ENCODE assay signal across 21 cellular contexts in genomic region chr13:110124201-110124600, GRCh38.
DNase-seq lines count a peak whose midpoint lies in the region; ATAC-seq, FAIRE-seq and TF ChIP-seq lines count a peak whose summit lies in the region.
"Had no signal": no experiment of that assay in that cellular context is flagged by ENCODE, and none has a peak within 500 bp of the region (broad histone marks: within the 10 kb centered on the region; RNA-seq: fewer than 3 reads in every experiment).

No MANE protein-coding gene starts in this region.

- H3K9me3 Mint-ChIP-seq in brain: peaks cover 0 to 10% (median 8%) of the 10 kb centered on the region in 5 experiments
- peaks cover 19% of the 10 kb centered on the region for H3K9me3 Mint-ChIP-seq in neural progenitor cell
- no peaks in the 10 kb centered on the region for H3K9me3 Mint-ChIP-seq in activated CD4-positive, alpha-beta T cell treated with anti-CD3 and anti-CD28 coated beads, Interleukin-2, amount 10 ng/mL, durations not matched to agents 24 days and 14 days
- H3K9me3 Mint-ChIP-seq: HFFc6 had no signal

- H3K27ac Mint-ChIP-seq in brain (peak overlapping the region; percentile 91 to 98 (median 97)), neural progenitor cell (peak overlapping the region; percentile 78)
- H3K27ac Mint-ChIP-seq in activated CD4-positive, alpha-beta T cell treated with anti-CD3 and anti-CD28 coated beads, Interleukin-2, amount 10 ng/mL, durations not matched to agents 24 days and 14 days: no peak overlapping the region
- H3K27ac Mint-ChIP-seq: CD4-positive, alpha-beta memory T cell; HFFc6 had no signal

- no peak for ATAC-seq in A549
- no peak for ATAC-seq in IMR-90 (ENCODE audit: low read depth)
- no peak for ATAC-seq in GM21786 (IDR thresholded peaks at IDR 0.05; ENCODE audit: unreplicated experiment)
- no peak for ATAC-seq in HG02840 (IDR thresholded peaks at IDR 0.05; ENCODE audit: low FRiP score, unreplicated experiment)
- ATAC-seq: HepG2 had no signal

- FAIRE-seq in A549 (lab: Jason Lieb, UNC): no peak
- FAIRE-seq: D721Med, HepG2, HTR-8/SVneo had no signal

- peak overlapping the region; percentile 60; the same call in 1 of the 3 replicates for H2BK15ac ChIP-seq in IMR-90 (ENCODE audit: low read depth, low read length)

- H3F3A ChIP-seq in neural progenitor cell (ENCODE audit: low read depth): peaks cover 38% of the 10 kb centered on the region

- H3K14ac ChIP-seq in IMR-90 (replicated peaks; ENCODE audit: low read depth, low read length): no peak overlapping the region

- no peak overlapping the region for H4K91ac ChIP-seq in IMR-90 (ENCODE audit: insufficient read depth, low read depth, low read length)

- no peaks in the 10 kb centered on the region for H3K79me2 ChIP-seq in neural progenitor cell (ENCODE audit: low read depth)

- peaks cover 22% of the 10 kb centered on the region for H3K9me1 ChIP-seq in IMR-90 (ENCODE audit: insufficient read depth, low read length)

- DNase-seq in A549 (ENCODE audit: low read depth in 1 of 2, low spot score in 1 of 2): no peak
- DNase-seq in IMR-90: no peak
- DNase-seq in neural progenitor cell (ENCODE audit: low spot score): no peak
- DNase-seq in activated CD4-positive, alpha-beta T cell treated with anti-CD3 and anti-CD28 coated beads, Interleukin-2, amount 10 ng/mL, durations not matched to agents 24 days and 14 days: no peak
- DNase-seq in NCI-H2171 (lab: John Stamatoyannopoulos, UW): no peak
- DNase-seq: 8988T; ACHN; CD4-positive, alpha-beta memory T cell; COR-L47; DMS153; DND-41; GF-D8; HCEC 1CT; HFFc6 had no signal

- H3K4me2 ChIP-seq in A549 (no peak overlapping the region), IMR-90 (ENCODE audit: low read depth, low read length) (no peak overlapping the region), neural progenitor cell (peak overlapping the region; percentile 8)

- no TSS peak for BruUV-seq in IMR-90 (replicated peaks; lab: Mats Ljungman, UMichigan)

- no peak overlapping the region for H2AK9ac ChIP-seq in IMR-90 (replicated peaks; ENCODE audit: low read depth, low read length, poor library complexity)

- H3K4me3 Mint-ChIP-seq in brain (peak overlapping the region in 1 of 5 experiments; percentile 52), neural progenitor cell (peak overlapping the region; percentile 46)
- H3K4me3 Mint-ChIP-seq in activated CD4-positive, alpha-beta T cell treated with anti-CD3 and anti-CD28 coated beads, Interleukin-2, amount 10 ng/mL, durations not matched to agents 24 days and 14 days: no peak overlapping the region
- H3K4me3 Mint-ChIP-seq: CD4-positive, alpha-beta memory T cell; HFFc6 had no signal

- TF ChIP-seq RAD21 in A549 (conservative IDR thresholded peaks at IDR 0.05 in 1 of 2, IDR thresholded peaks at IDR 0.05 in 1 of 2) (no peak), IMR-90 (IDR thresholded peaks at IDR 0.05; ENCODE audit: low read length) (no peak)

- peak overlapping the region; percentile 7; the same call in 1 of the 2 replicates for H2BK120ac ChIP-seq in IMR-90 (ENCODE audit: low read depth, low read length)

- H3K4me1 Mint-ChIP-seq in brain: peaks cover 56% of the 10 kb centered on the region
- H3K4me1 Mint-ChIP-seq in neural progenitor cell: peaks cover 52% of the 10 kb centered on the region
- H3K4me1 Mint-ChIP-seq in activated CD4-positive, alpha-beta T cell treated with anti-CD3 and anti-CD28 coated beads, Interleukin-2, amount 10 ng/mL, durations not matched to agents 24 days and 14 days: no peaks in the 10 kb centered on the region
- H3K4me1 Mint-ChIP-seq: CD4-positive, alpha-beta memory T cell had no signal

- H3K27me3 Mint-ChIP-seq in brain: peaks cover 11% of the 10 kb centered on the region
- peaks cover 9% of the 10 kb centered on the region for H3K27me3 Mint-ChIP-seq in neural progenitor cell (ENCODE audit: insufficient read depth, low read depth)
- peaks cover 33% of the 10 kb centered on the region for H3K27me3 Mint-ChIP-seq in activated CD4-positive, alpha-beta T cell treated with anti-CD3 and anti-CD28 coated beads, Interleukin-2, amount 10 ng/mL, durations not matched to agents 24 days and 14 days

- H3K27ac ChIP-seq in A549 (peak overlapping the region; percentile 20 to 36; a peak in 2 of 6 replicates), IMR-90 (ENCODE audit: insufficient read depth, low read length) (no peak overlapping the region), neural progenitor cell (no peak overlapping the region)
- H3K27ac ChIP-seq: C4-2B had no signal

- dilution Hi-C loops in IMR-90 (cut with HindIII; ENCODE audit: low sequenced_read_pairs, unreplicated experiment): loop anchor here (25.0 kb wide), 1 partner anchor 337 kb away; the partner anchor contains the start of gene IRS2

- no peaks in the 10 kb centered on the region for H3K27me3 ChIP-seq in IMR-90 (ENCODE audit: control insufficient read depth, insufficient read depth, low read length)
- no peaks in the 10 kb centered on the region for H3K27me3 ChIP-seq in neural progenitor cell

- no peak overlapping the region for H3K9ac ChIP-seq in IMR-90 (ENCODE audit: low read depth, low read length)
- H3K9ac ChIP-seq in neural progenitor cell: no peak overlapping the region

- H3K36me3 ChIP-seq in IMR-90 (ENCODE audit: control insufficient read depth, insufficient read depth, low read length): no peaks in the 10 kb centered on the region
- no peaks in the 10 kb centered on the region for H3K36me3 ChIP-seq in neural progenitor cell

- H2AK5ac ChIP-seq in IMR-90 (ENCODE audit: low read depth, low read length): peak overlapping the region; percentile 96; the same call in 1 of the 2 replicates

- no peak overlapping the region for H3K56ac ChIP-seq in IMR-90 (ENCODE audit: extremely low read depth, insufficient read depth, low read length)

- CTCF ChIA-PET in A549 (lab: Yijun Ruan, JAX) (interaction anchor here (1.2 to 1.7 kb wide), 5 partner anchors 8 to 1163 kb away, joined by 3 to 11 read pairs (median 4); no protein-coding TSS in a partner anchor), IMR-90 (lab: Yijun Ruan, JAX) (no interaction called here)

- no peak overlapping the region for H4K8ac ChIP-seq in IMR-90 (ENCODE audit: low read depth in 2 of 2, low read length in 2 of 2)

- TF ChIP-seq POLR2A in A549 (IDR thresholded peaks at IDR 0.05; ENCODE audit: low read length) (no peak), IMR-90 (IDR thresholded peaks at IDR 0.05; ENCODE audit: low read depth, low read length) (no peak)

- no peak overlapping the region for H3K4me3 ChIP-seq in A549
- H3K4me3 ChIP-seq in IMR-90 (ENCODE audit: insufficient read depth, low read depth, low read length): no peak overlapping the region
- no peak overlapping the region for H3K4me3 ChIP-seq in neural progenitor cell

- TF ChIP-seq EP300 in A549 (IDR thresholded peaks at IDR 0.05): no peak

- H4K20me1 ChIP-seq in IMR-90 (ENCODE audit: insufficient read depth, low read length) (no peaks in the 10 kb centered on the region), neural progenitor cell (ENCODE audit: low read depth) (no peaks in the 10 kb centered on the region)

- H2BK5ac ChIP-seq in IMR-90 (ENCODE audit: low read depth, low read length, poor library complexity, severe bottlenecking): no peak overlapping the region

- H2AFZ ChIP-seq in IMR-90 (replicated peaks; ENCODE audit: low read length, poor library complexity): no peak overlapping the region
- no peak overlapping the region for H2AFZ ChIP-seq in neural progenitor cell (replicated peaks)

- H3K18ac ChIP-seq in IMR-90 (ENCODE audit: low read depth, low read length): no peak overlapping the region

- H3K36me3 Mint-ChIP-seq in brain: no peaks in the 10 kb centered on the region
- peaks cover 4% of the 10 kb centered on the region for H3K36me3 Mint-ChIP-seq in neural progenitor cell
- no peaks in the 10 kb centered on the region for H3K36me3 Mint-ChIP-seq in activated CD4-positive, alpha-beta T cell treated with anti-CD3 and anti-CD28 coated beads, Interleukin-2, amount 10 ng/mL, durations not matched to agents 24 days and 14 days (ENCODE audit: low read depth)
- H3K36me3 Mint-ChIP-seq: CD4-positive, alpha-beta memory T cell had no signal

- intact Hi-C loops in IMR-90 (cut with micrococcal nuclease): no loop called here
- intact Hi-C loops in activated CD4-positive, alpha-beta T cell treated with anti-CD3 and anti-CD28 coated beads, Interleukin-2, amount 10 ng/mL, durations not matched to agents 24 days and 14 days (cut with micrococcal nuclease): no loop called here

- no peak overlapping the region for H4K5ac ChIP-seq in IMR-90 (ENCODE audit: low read depth, low read length)

- in situ Hi-C loops in IMR-90 (cut with MboI; ENCODE audit: low sequenced_read_pairs): loop anchor here (25.0 kb wide), 1 partner anchor 762 kb away; no protein-coding TSS in a partner anchor

- POLR2A ChIA-PET in A549 (lab: Yijun Ruan, JAX): no interaction called here
- POLR2A ChIA-PET in IMR-90 (lab: Charles Lee; ENCODE audit: unreplicated experiment): no interaction called here

- no peak for TF ChIP-seq CTCF in A549 (IDR thresholded peaks at IDR 0.05)
- no peak for TF ChIP-seq CTCF in IMR-90 (conservative IDR thresholded peaks at IDR 0.05; ENCODE audit: low read depth, low read length)
- no peak for TF ChIP-seq CTCF in brain (conservative IDR thresholded peaks at IDR 0.05)
- TF ChIP-seq CTCF in neural progenitor cell (IDR thresholded peaks at IDR 0.05): no peak

- H3K9me3 ChIP-seq in A549 (no peaks in the 10 kb centered on the region), IMR-90 (ENCODE audit: control insufficient read depth, insufficient read depth, low read length) (no peaks in the 10 kb centered on the region), neural progenitor cell (ENCODE audit: low read depth) (no peaks in the 10 kb centered on the region)

- no peak overlapping the region for H3K23ac ChIP-seq in IMR-90 (ENCODE audit: low read depth, low read length)

- WGBS in A549 (ENCODE audit: missing lambda C conversion rate): 90% methylated on average over 7 of the region's 7 CpGs
- 100% methylated on average over 3 of the region's 7 CpGs; no CpG with 5 or more reads in 1 of the 2 experiments for WGBS in IMR-90 (ENCODE audit: extremely low coverage in 2 of 2, insufficient read length in 1 of 2), 2 experiments

- H3K79me1 ChIP-seq in IMR-90 (ENCODE audit: low read depth in 1 of 2, low read length in 2 of 2): no peaks in the 10 kb centered on the region

- H3K4me1 ChIP-seq in A549 (peaks cover 50% of the 10 kb centered on the region), IMR-90 (ENCODE audit: control insufficient read depth, insufficient read depth, low read length) (peaks cover 19% of the 10 kb centered on the region), neural progenitor cell (peaks cover 58% of the 10 kb centered on the region)

- peak overlapping the region; percentile 43; the same call in 1 of the 2 replicates for H3K4ac ChIP-seq in IMR-90 (ENCODE audit: low read depth, low read length)

- H2BK20ac ChIP-seq in IMR-90 (ENCODE audit: low read depth, low read length): peak overlapping the region; percentile 44; the same call in 1 of the 2 replicates

TF ChIP-seq in A549, 52 proteins besides CTCF, POLR2A, EP300 and RAD21 (continues in another document):
- no peak for TF ChIP-seq ZSCAN20 (CRISPR knock-in tag; IDR thresholded peaks at IDR 0.05)

TF ChIP-seq in IMR-90, 13 proteins besides CTCF, POLR2A, EP300 and RAD21 (continues in another document):
- TF ChIP-seq CHD1 (IDR thresholded peaks at IDR 0.05; ENCODE audit: low read depth, low read length) (no peak), RFX5 (IDR thresholded peaks at IDR 0.05; ENCODE audit: low read depth, low read length) (no peak), FOS (IDR thresholded peaks at IDR 0.05; ENCODE audit: low read depth, low read length) (no peak), MXI1 (IDR thresholded peaks at IDR 0.05; ENCODE audit: borderline replicate concordance, low read depth, low read length) (no peak)

Comparison
In these comparisons a context has a peak if more than half of its experiments do, and no peak if none do; other contexts are left out.
1. H3K27ac ChIP-seq: peak in A549 (2 of 2); none in IMR-90 (single experiment) and neural progenitor cell (single experiment).